ENCODE assay signal across 31 cellular contexts in genomic region chr15:39914977-39915376, GRCh38. TPM values are rescaled to one million over a fixed set of nuclear protein-coding genes. Genes with fewer than 3 reads are reported as not detected.
"Had no signal": no experiment of that assay in that cellular context is flagged by ENCODE, and none has a peak within 500 bp of the region (broad histone marks: within the 10 kb centered on the region; RNA-seq: fewer than 3 reads in every experiment).

No MANE protein-coding gene starts in this region.

- H2AFZ ChIP-seq: PC-9 had no signal

- H3K4me3 ChIP-seq: MG63, PC-9 had no signal

- H3K9me3 ChIP-seq: MG63 had no signal

- H3K27me3 ChIP-seq: brain microvascular endothelial cell, MG63 had no signal

- H3K36me3 Mint-ChIP-seq: activated naive CD8-positive, alpha-beta T cell treated with anti-CD3 and anti-CD28 coated beads for 36 hours; T-cell had no signal

- H3K36me3 ChIP-seq: brain microvascular endothelial cell, WERI-Rb-1 had no signal

- H3K9me3 Mint-ChIP-seq: activated CD8-positive, alpha-beta T cell treated with anti-CD3 and anti-CD28 coated beads for 36 hours; activated naive CD8-positive, alpha-beta T cell treated with anti-CD3 and anti-CD28 coated beads for 36 hours; activated T-cell treated with anti-CD3 and anti-CD28 coated beads, Interleukin-2, amount 50 U/mL, for 72 hours; activated T-helper 17 cell treated with anti-CD3 and anti-CD28 coated beads, Interleukin-2, amount 50 U/mL, for 72 hours; T-cell had no signal

- H3K4me1 Mint-ChIP-seq: activated T-helper 17 cell treated with anti-CD3 and anti-CD28 coated beads, Interleukin-2, amount 50 U/mL, for 72 hours; T-helper 17 cell had no signal

- H3K4me3 Mint-ChIP-seq: activated CD4-positive, alpha-beta T cell treated with anti-CD3 and anti-CD28 coated beads, Interleukin-2, amount 10 ng/mL, durations not matched to agents 24 days and 14 days; activated CD8-positive, alpha-beta T cell treated with anti-CD3 and anti-CD28 coated beads for 36 hours; activated naive CD8-positive, alpha-beta T cell treated with anti-CD3 and anti-CD28 coated beads for 36 hours; activated T-cell treated with anti-CD3 and anti-CD28 coated beads, Interleukin-2, amount 50 U/mL, for 72 hours; activated T-helper 17 cell treated with anti-CD3 and anti-CD28 coated beads, Interleukin-2, amount 50 U/mL, for 72 hours; T-cell; T-helper 17 cell had no signal

- H3K27ac Mint-ChIP-seq: activated CD4-positive, alpha-beta T cell treated with anti-CD3 and anti-CD28 coated beads, Interleukin-2, amount 10 ng/mL, durations not matched to agents 24 days and 14 days; activated CD8-positive, alpha-beta T cell treated with anti-CD3 and anti-CD28 coated beads for 36 hours; activated naive CD8-positive, alpha-beta T cell treated with anti-CD3 and anti-CD28 coated beads for 36 hours; activated T-cell treated with anti-CD3 and anti-CD28 coated beads, Interleukin-2, amount 50 U/mL, for 72 hours; activated T-helper 17 cell treated with anti-CD3 and anti-CD28 coated beads, Interleukin-2, amount 50 U/mL, for 72 hours; T-cell; T-helper 17 cell had no signal

- ATAC-seq: activated CD8-positive, alpha-beta T cell treated with anti-CD3 and anti-CD28 coated beads for 36 hours; activated T-cell treated with anti-CD3 and anti-CD28 coated beads, Interleukin-2, amount 50 U/mL, for 72 hours; activated T-helper 17 cell treated with anti-CD3 and anti-CD28 coated beads, Interleukin-2, amount 50 U/mL, for 72 hours; Right ventricle myocardium inferior; T-cell; T-helper 17 cell had no signal

- H3K27ac ChIP-seq: brain microvascular endothelial cell, PC-9, RWPE1, WERI-Rb-1 had no signal

- H3K4me2 ChIP-seq: PC-9 had no signal

- DNase-seq: activated CD4-positive, alpha-beta T cell treated with anti-CD3 and anti-CD28 coated beads, Interleukin-2, amount 10 ng/mL, durations not matched to agents 24 days and 14 days; activated CD4-positive, alpha-beta T cell treated with anti-CD3 and anti-CD28 coated beads, Interleukin-2, amount 50 U/mL, for 4 hours; activated CD8-positive, alpha-beta T cell treated with anti-CD3 and anti-CD28 coated beads for 36 hours; activated effector memory CD4-positive, alpha-beta T cell treated with anti-CD3 and anti-CD28 coated beads, Interleukin-2, amount 50 U/mL, for 16 hours; activated naive CD4-positive, alpha-beta T cell; activated naive CD4-positive, alpha-beta T cell treated with anti-CD3 and anti-CD28 coated beads, Interleukin-2, amount 50 U/mL, for 16 hours; activated naive CD8-positive, alpha-beta T cell treated with anti-CD3 and anti-CD28 coated beads for 36 hours; activated T-cell treated with anti-CD3 and anti-CD28 coated beads, Interleukin-2, amount 50 U/mL, for 1 hour; activated T-cell treated with anti-CD3 and anti-CD28 coated beads, Interleukin-2, amount 50 U/mL, for 72 hours; amniotic stem cell; aorta; brain microvascular endothelial cell; central memory CD4-positive, alpha-beta T cell; MG63; NCI-H1092; NCI-H1436 treated with DMSO at 0.1 percent for 48 hours; NCI-H1694 treated with DMSO at 0.1 percent for 48 hours; NCI-H2029; NCI-H345; NCI-H510A; NCI-H526; NCI-H748 treated with DMSO at 0.1 percent for 48 hours; NK-92 treated with Interleukin-12 subunit alpha and Interleukin-12 subunit beta, amount 100 ng/mL, for 24 hours; PC-9; SIG-M5; T-cell; T-helper 17 cell; WERI-Rb-1 had no signal

RNA-seq across cellular contexts. Expression of gene GPR176, which starts 5.1 kb away (rescaled TPM):
- total RNA-seq: T-helper 17 cell had no signal
